In genomic region chr3:39558775-39559306, GRCh38 we compare ENCODE assay signal across 26 cellular contexts.
"Had no signal": no experiment of that assay in that cellular context is flagged by ENCODE, and none has a peak within 500 bp of the region (broad histone marks: within the 10 kb centered on the region; RNA-seq: fewer than 3 reads in every experiment).

No MANE protein-coding gene starts in this region.

- H3K36me3 ChIP-seq: stomach, suprapubic skin, thoracic aorta, thyroid gland, tibial artery, tibial nerve, transverse colon, upper lobe of left lung, upper lobe of right lung, uterus, vagina had no signal

- ATAC-seq: stimulated activated effector memory CD8-positive, alpha-beta T cell treated with anti-CD3 and anti-CD28 coated beads, Interleukin-12 subunit alpha, Interleukin-12 subunit beta, amount 100 ng/mL, for 72 hours; stimulated activated memory B cell treated with anti-CD40 and anti-IgM and Interleukin-4, amounts not matched to agents 10 μg/mL and 1 μg/mL and 100 μg/mL, for 72 hours; stimulated activated naive B cell treated with anti-CD40 and anti-IgM and Interleukin-4, amounts not matched to agents 10 μg/mL and 1 μg/mL and 100 μg/mL, for 72 hours; stimulated activated naive CD8-positive, alpha-beta T cell treated with anti-CD3 and anti-CD28 coated beads, Interleukin-15, amount 100 ng/mL, for 72 hours; stimulated activated naive CD8-positive, alpha-beta T cell treated with anti-CD3 and anti-CD28 coated beads, Interleukin-15, Interleukin-2, amounts not matched to agents 100 U/mL and 50 U/mL, for 24 hours; upper lobe of right lung had no signal

- H3K9me3 ChIP-seq: stomach, suprapubic skin, testis, thoracic aorta, thyroid gland, tibial artery, transverse colon, upper lobe of left lung, upper lobe of right lung, uterus, vagina had no signal

- DNase-seq: stimulated activated CD4-positive, alpha-beta T cell treated with anti-CD3 and anti-CD28 coated beads, Interleukin-2, amount 100 ng/mL, for 48 hours; stimulated activated CD4-positive, alpha-beta T cell treated with anti-CD3 and anti-CD28 coated beads, Interleukin-4, amount 100 ng/mL, for 1 hour; stimulated activated CD4-positive, alpha-beta T cell treated with anti-CD3 and anti-CD28 coated beads, Interleukin-4, amount 100 ng/mL, for 24 hours; stimulated activated CD4-positive, alpha-beta T cell treated with anti-CD3 and anti-CD28 coated beads, Interleukin-4, amount 100 ng/mL, for 4 hours; stimulated activated CD8-positive, alpha-beta memory T cell treated with anti-CD3 and anti-CD28 coated beads, Interleukin-4, amount 100 ng/mL, for 48 hours; stimulated activated naive B cell treated with anti-CD40 and anti-IgM and Interleukin-4, amounts not matched to agents 10 μg/mL and 1 μg/mL and 100 μg/mL, for 72 hours; stimulated activated naive CD4-positive, alpha-beta T cell; stimulated activated naive CD4-positive, alpha-beta T cell treated with Interleukin-2 at 50 U/mL for 16 hours; stimulated activated naive CD8-positive, alpha-beta T cell treated with anti-CD3 and anti-CD28 coated beads, Interleukin-15, amount 100 ng/mL, for 72 hours; stimulated activated naive CD8-positive, alpha-beta T cell treated with anti-CD3 and anti-CD28 coated beads, Interleukin-15, Interleukin-2, amounts not matched to agents 100 U/mL and 50 U/mL, for 24 hours; stomach; substantia nigra; testis; thyroid gland; tibial artery; transverse colon; trophoblast cell; upper lobe of left lung; upper lobe of right lung; uterus had no signal

- H3K4me1 ChIP-seq: stomach, suprapubic skin, testis, thyroid gland, tibial artery, tibial nerve, transverse colon, upper lobe of left lung, upper lobe of right lung, uterus, vagina had no signal

- H3K27ac ChIP-seq: stomach, suprapubic skin, testis, thoracic aorta, thyroid gland, tibial artery, tibial nerve, transverse colon, upper lobe of left lung, upper lobe of right lung, uterus, vagina had no signal

- H3K4me3 ChIP-seq: stomach, suprapubic skin, testis, thoracic aorta, thyroid gland, tibial artery, tibial nerve, transverse colon, upper lobe of left lung, upper lobe of right lung, uterus, vagina had no signal

- H3K27me3 ChIP-seq: stomach, suprapubic skin, testis, thyroid gland, tibial artery, tibial nerve, transverse colon, upper lobe of left lung, upper lobe of right lung, uterus, vagina had no signal
